In the genomic region with DNA sequence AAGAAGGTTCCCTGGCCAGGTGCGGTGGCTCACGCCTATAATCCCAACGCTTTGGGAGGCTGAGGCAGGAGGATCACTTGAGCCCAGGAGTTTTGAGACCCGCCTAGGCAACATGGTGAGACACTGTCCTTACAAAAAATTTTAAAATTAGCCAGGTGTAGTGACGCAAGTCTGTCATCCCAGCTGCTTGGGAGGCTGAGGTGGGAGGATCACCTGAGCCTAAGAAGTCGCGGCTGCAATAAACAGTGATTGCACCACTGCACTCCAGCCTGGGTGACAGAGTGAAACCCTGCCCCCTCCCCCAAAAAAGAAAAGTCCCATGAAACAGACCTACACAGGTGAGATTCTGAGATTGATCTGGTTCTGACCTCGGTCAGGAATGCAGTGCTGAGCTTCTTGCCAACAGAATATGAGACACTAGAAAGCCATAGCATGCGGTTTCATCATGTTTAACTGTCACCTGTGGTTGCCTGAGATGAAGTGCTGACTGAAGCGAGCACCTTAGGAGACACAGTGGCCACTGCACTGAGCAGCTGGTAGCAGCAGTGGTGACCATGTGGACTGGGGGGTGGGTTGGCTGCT, we compare ENCODE assay signal across 23 cellular contexts. TPM values are rescaled to one million over a fixed set of nuclear protein-coding genes. Genes with fewer than 3 reads are reported as not detected.
A peak's percentile ranks its signal among the peaks of the same experiment; 100 is the strongest.
DNase-seq lines count a peak whose midpoint lies in the region; ATAC-seq and TF ChIP-seq lines count a peak whose summit lies in the region.
"Had no signal": no experiment of that assay in that cellular context is flagged by ENCODE, and none has a peak within 500 bp of the region (broad histone marks: within the 10 kb centered on the region; RNA-seq: fewer than 3 reads in every experiment).

No MANE protein-coding gene starts in this region.

- no peaks in the 10 kb centered on the region for H3K9me3 Mint-ChIP-seq in natural killer cell
- H3K9me3 Mint-ChIP-seq in natural killer cell treated with Interleukin-12 subunit alpha and Interleukin-12 subunit beta and Interleukin-15 and Interleukin-18, amount 100 ng/mL, for 72 hours: no peaks in the 10 kb centered on the region
- no peaks in the 10 kb centered on the region for H3K9me3 Mint-ChIP-seq in T-cell
- H3K9me3 Mint-ChIP-seq in immature natural killer cell: no peaks in the 10 kb centered on the region
- no peaks in the 10 kb centered on the region for H3K9me3 Mint-ChIP-seq in Calu3 (ENCODE audit: low read depth, unreplicated experiment)
- H3K9me3 Mint-ChIP-seq: endodermal cell had no signal

- no peak for ATAC-seq in natural killer cell
- ATAC-seq in natural killer cell treated with Interleukin-12 subunit alpha and Interleukin-12 subunit beta and Interleukin-15 and Interleukin-18, amount 100 ng/mL, for 72 hours: no peak
- ATAC-seq in T-cell (replicated peaks in 1 of 4): no peak
- ATAC-seq in HG02884 (IDR thresholded peaks at IDR 0.05; ENCODE audit: unreplicated experiment): no peak
- ATAC-seq: gastrocnemius medialis, HCT116 had no signal

- no peak overlapping the region for H3K27ac Mint-ChIP-seq in natural killer cell
- no peak overlapping the region for H3K27ac Mint-ChIP-seq in natural killer cell treated with Interleukin-12 subunit alpha and Interleukin-12 subunit beta and Interleukin-15 and Interleukin-18, amount 100 ng/mL, for 72 hours
- H3K27ac Mint-ChIP-seq in T-cell: peak overlapping the region in 1 of 2 donors; percentile 55
- H3K27ac Mint-ChIP-seq in immature natural killer cell: no peak overlapping the region
- H3K27ac Mint-ChIP-seq in Calu3 (ENCODE audit: unreplicated experiment): no peak overlapping the region
- H3K27ac Mint-ChIP-seq: endodermal cell had no signal

- POLR2A ChIA-PET in T-cell (lab: Charles Lee): no interaction called here

- CTCF ChIA-PET in T-cell (lab: Charles Lee): no interaction called here
- CTCF ChIA-PET in Calu3 (lab: Charles Lee): interaction anchor here (0.6 kb wide), 1 partner anchor 217 kb away, joined by 3 read pairs; no protein-coding TSS in a partner anchor

- intact Hi-C loops in natural killer cell (cut with micrococcal nuclease): no loop called here
- intact Hi-C loops in Calu3 (cut with micrococcal nuclease; ENCODE audit: unreplicated experiment): no loop called here

- H3K36me3 Mint-ChIP-seq in natural killer cell: no peaks in the 10 kb centered on the region
- H3K36me3 Mint-ChIP-seq in natural killer cell treated with Interleukin-12 subunit alpha and Interleukin-12 subunit beta and Interleukin-15 and Interleukin-18, amount 100 ng/mL, for 72 hours: no peaks in the 10 kb centered on the region
- H3K36me3 Mint-ChIP-seq in T-cell: no peaks in the 10 kb centered on the region
- H3K36me3 Mint-ChIP-seq in immature natural killer cell: no peaks in the 10 kb centered on the region
- H3K36me3 Mint-ChIP-seq in Calu3 (ENCODE audit: insufficient read depth, unreplicated experiment): no peaks in the 10 kb centered on the region

- 93 to 94% methylated on average over 10 of the region's 10 CpGs for WGBS in tibial nerve, 2 donors

- H3K4me1 Mint-ChIP-seq in natural killer cell (peaks cover 0 to 7% of the 10 kb centered on the region in 2 donors), T-cell (peaks cover 10 to 28% (median 18%) of the 10 kb centered on the region in 3 donors), immature natural killer cell (peaks cover 0 to 6% of the 10 kb centered on the region in 2 donors), Calu3 (ENCODE audit: low read depth, unreplicated experiment) (no peaks in the 10 kb centered on the region)
- peaks cover 0 to 3% of the 10 kb centered on the region in 2 donors for H3K4me1 Mint-ChIP-seq in natural killer cell treated with Interleukin-12 subunit alpha and Interleukin-12 subunit beta and Interleukin-15 and Interleukin-18, amount 100 ng/mL, for 72 hours (ENCODE audit: low read depth in 2 of 2)
- H3K4me1 Mint-ChIP-seq: endodermal cell had no signal

- H3K27me3 Mint-ChIP-seq in natural killer cell (ENCODE audit: low read depth in 2 of 2) (peaks cover 0 to 5% of the 10 kb centered on the region in 2 donors), T-cell (peaks cover 0 to 1% of the 10 kb centered on the region in 2 donors), immature natural killer cell (ENCODE audit: low read depth in 3 of 3) (peaks cover 0 to 7% (median 4%) of the 10 kb centered on the region in 3 donors), Calu3 (ENCODE audit: unreplicated experiment) (peaks cover 28% of the 10 kb centered on the region)
- H3K27me3 Mint-ChIP-seq in natural killer cell treated with Interleukin-12 subunit alpha and Interleukin-12 subunit beta and Interleukin-15 and Interleukin-18, amount 100 ng/mL, for 72 hours: no peaks in the 10 kb centered on the region

- H3K27ac ChIP-seq in tibial nerve: no peak overlapping the region
- H3K27ac ChIP-seq: gastrocnemius medialis, vagina, VCaP had no signal

- H3K4me1 ChIP-seq in tibial nerve: peaks cover 0 to 27% (median 11%) of the 10 kb centered on the region in 4 donors
- H3K4me1 ChIP-seq: gastrocnemius medialis had no signal

- H3K4me3 Mint-ChIP-seq in natural killer cell (peak overlapping the region; percentile 28), T-cell (peak overlapping the region; percentile 39 to 74 (median 41)), immature natural killer cell (peak overlapping the region in 4 of 5 donors; percentile 21 to 35 (median 31)), Calu3 (ENCODE audit: low read depth, unreplicated experiment) (no peak overlapping the region)
- no peak overlapping the region for H3K4me3 Mint-ChIP-seq in natural killer cell treated with Interleukin-12 subunit alpha and Interleukin-12 subunit beta and Interleukin-15 and Interleukin-18, amount 100 ng/mL, for 72 hours
- H3K4me3 Mint-ChIP-seq: endodermal cell had no signal

- DNase-seq in natural killer cell (no peak), T-cell (no peak), immature natural killer cell (no peak), Calu3 (no peak), tibial nerve (ENCODE audit: low spot score in 2 of 2) (no peak)
- DNase-seq in natural killer cell treated with Interleukin-12 subunit alpha and Interleukin-12 subunit beta and Interleukin-15 and Interleukin-18, amount 100 ng/mL, for 72 hours (ENCODE audit: low spot score): no peak
- DNase-seq: amygdala, cortex of kidney, DMS153, gastrocnemius medialis, hypothalamus, NCI-H1105, NCI-H2029 treated with DMSO at 0.1 percent for 48 hours, NCI-H226, NCI-H748 treated with DMSO at 0.1 percent for 48 hours, SK-N-SH, small intestine had no signal

- H3K36me3 ChIP-seq in tibial nerve: peaks cover 0 to 60% (median 0%) of the 10 kb centered on the region in 3 donors
- H3K36me3 ChIP-seq: gastrocnemius medialis, vagina had no signal

- H3K9me3 ChIP-seq in tibial nerve: peaks cover 0 to 5% (median 0%) of the 10 kb centered on the region in 4 donors
- H3K9me3 ChIP-seq: gastrocnemius medialis, SK-N-SH, vagina had no signal

- H3K27me3 ChIP-seq in tibial nerve: peaks cover 0 to 18% of the 10 kb centered on the region in 2 donors
- H3K27me3 ChIP-seq: vagina had no signal

- H3K4me3 ChIP-seq in tibial nerve: no peak overlapping the region
- H3K4me3 ChIP-seq: lung had no signal

- no peak for TF ChIP-seq EP300 in tibial nerve (IDR thresholded peaks at IDR 0.05)

- TF ChIP-seq POLR2A in tibial nerve (IDR thresholded peaks at IDR 0.05): no peak

- no TSS peak for BruUV-seq in Calu3 (replicated peaks; lab: Mats Ljungman, UMichigan)

- TF ChIP-seq CTCF in natural killer cell (IDR thresholded peaks at IDR 0.05): no peak
- no peak for TF ChIP-seq CTCF in Calu3 (IDR thresholded peaks at IDR 0.05; ENCODE audit: unreplicated experiment)
- no peak for TF ChIP-seq CTCF in tibial nerve (IDR thresholded peaks at IDR 0.05)

RNA-seq across cellular contexts. Expression of a gene that starts 2.0 kb away (rescaled TPM):
- total RNA-seq in natural killer cell: 10 to 100 TPM in 1 of 3 donors, 1 to 10 TPM in 2; 2.0 to 10.6 (median 3.5) TPM
- 1 to 10 TPM; 4.4 to 5.2 TPM for total RNA-seq in natural killer cell treated with Interleukin-12 subunit alpha and Interleukin-12 subunit beta and Interleukin-15 and Interleukin-18, amount 100 ng/mL, for 72 hours
- 10 to 100 TPM; 15.4 to 31.1 (median 19.3) TPM for total RNA-seq in T-cell
- polyA plus RNA-seq in immature natural killer cell: 10 to 100 TPM; 14.4 to 33.4 (median 32.4) TPM
- total RNA-seq in Calu3 (2022): not detected in 2 replicates
- 100 to 1,000 TPM in 1 of 4 donors, 10 to 100 TPM in 3; 86.1 to 165 (median 97.6) TPM for total RNA-seq in tibial nerve

RNA-seq across cellular contexts. Expression of a gene that starts 7.2 kb away (rescaled TPM):
- total RNA-seq in natural killer cell (under 1 TPM; 0.40 to 0.61 (median 0.60) TPM), T-cell (1 to 10 TPM in 4 of 5 donors, under 1 TPM in 1; 0.98 to 3.4 (median 2.2) TPM), Calu3 (2022) (2.4 and 3.1 TPM in 2 replicates), tibial nerve (1 to 10 TPM; 2.9 to 6.5 (median 3.9) TPM)
- total RNA-seq in natural killer cell treated with Interleukin-12 subunit alpha and Interleukin-12 subunit beta and Interleukin-15 and Interleukin-18, amount 100 ng/mL, for 72 hours: 1 to 10 TPM in 1 of 2 donors, under 1 TPM in 1; 0.52 to 1.4 TPM
- polyA plus RNA-seq in immature natural killer cell: under 1 TPM; 0.40 to 0.91 (median 0.62) TPM

RNA-seq across cellular contexts. Expression of a gene that starts 25.5 kb away (rescaled TPM):
- total RNA-seq in natural killer cell (1 to 10 TPM in 2 of 3 donors, under 1 TPM in 1; 0.63 to 1.4 (median 1.3) TPM), T-cell (1 to 10 TPM; 1.7 to 6.0 (median 5.0) TPM), Calu3 (2022) (0.47 and 0.81 TPM in 2 replicates), tibial nerve (1 to 10 TPM; 1.3 to 6.9 (median 2.6) TPM)
- under 1 TPM; 0.71 to 0.86 TPM for total RNA-seq in natural killer cell treated with Interleukin-12 subunit alpha and Interleukin-12 subunit beta and Interleukin-15 and Interleukin-18, amount 100 ng/mL, for 72 hours
- polyA plus RNA-seq in immature natural killer cell: 1 to 10 TPM; 1.2 to 3.6 (median 1.4) TPM

RNA-seq across cellular contexts. Expression of a gene that starts 28.5 kb away (rescaled TPM):
- 1 to 10 TPM; 2.9 to 4.8 (median 3.2) TPM for total RNA-seq in natural killer cell
- 1 to 10 TPM; 5.9 to 6.1 TPM for total RNA-seq in natural killer cell treated with Interleukin-12 subunit alpha and Interleukin-12 subunit beta and Interleukin-15 and Interleukin-18, amount 100 ng/mL, for 72 hours
- total RNA-seq in T-cell: 1 to 10 TPM; 1.9 to 6.9 (median 6.2) TPM
- polyA plus RNA-seq in immature natural killer cell: 1 to 10 TPM in 2 of 3 donors, under 1 TPM in 1; 0.90 to 3.0 (median 2.1) TPM
- 4.6 TPM in 2 replicates for total RNA-seq in Calu3 (2022)
- total RNA-seq in tibial nerve: 1 to 10 TPM; 2.2 to 4.8 (median 4.2) TPM

RNA-seq across cellular contexts. Expression of a gene that starts 31.8 kb away (rescaled TPM):
- total RNA-seq in natural killer cell: 100 to 1,000 TPM; 406 to 580 (median 525) TPM
- 100 to 1,000 TPM; 757 to 786 TPM for total RNA-seq in natural killer cell treated with Interleukin-12 subunit alpha and Interleukin-12 subunit beta and Interleukin-15 and Interleukin-18, amount 100 ng/mL, for 72 hours
- total RNA-seq in T-cell: 1,000 to 10,000 TPM; 1,332 to 1,813 (median 1,414) TPM
- 1,000 to 10,000 TPM in 1 of 3 donors, 100 to 1,000 TPM in 2; 558 to 1,355 (median 731) TPM for polyA plus RNA-seq in immature natural killer cell
- 971 and 1,079 TPM in 2 replicates for total RNA-seq in Calu3 (2022)
- 1,000 to 10,000 TPM; 1,161 to 1,574 (median 1,263) TPM for total RNA-seq in tibial nerve

Comparison
In these comparisons a context has a peak if more than half of its experiments do, and no peak if none do; other contexts are left out.
1. H3K4me3 Mint-ChIP-seq: peak in natural killer cell (single experiment), T-cell (3 of 3) and immature natural killer cell (4 of 5); none in natural killer cell treated with Interleukin-12 subunit alpha and Interleukin-12 subunit beta and Interleukin-15 and Interleukin-18, amount 100 ng/mL, for 72 hours (single experiment) and Calu3 (single experiment).